In the genomic region with DNA sequence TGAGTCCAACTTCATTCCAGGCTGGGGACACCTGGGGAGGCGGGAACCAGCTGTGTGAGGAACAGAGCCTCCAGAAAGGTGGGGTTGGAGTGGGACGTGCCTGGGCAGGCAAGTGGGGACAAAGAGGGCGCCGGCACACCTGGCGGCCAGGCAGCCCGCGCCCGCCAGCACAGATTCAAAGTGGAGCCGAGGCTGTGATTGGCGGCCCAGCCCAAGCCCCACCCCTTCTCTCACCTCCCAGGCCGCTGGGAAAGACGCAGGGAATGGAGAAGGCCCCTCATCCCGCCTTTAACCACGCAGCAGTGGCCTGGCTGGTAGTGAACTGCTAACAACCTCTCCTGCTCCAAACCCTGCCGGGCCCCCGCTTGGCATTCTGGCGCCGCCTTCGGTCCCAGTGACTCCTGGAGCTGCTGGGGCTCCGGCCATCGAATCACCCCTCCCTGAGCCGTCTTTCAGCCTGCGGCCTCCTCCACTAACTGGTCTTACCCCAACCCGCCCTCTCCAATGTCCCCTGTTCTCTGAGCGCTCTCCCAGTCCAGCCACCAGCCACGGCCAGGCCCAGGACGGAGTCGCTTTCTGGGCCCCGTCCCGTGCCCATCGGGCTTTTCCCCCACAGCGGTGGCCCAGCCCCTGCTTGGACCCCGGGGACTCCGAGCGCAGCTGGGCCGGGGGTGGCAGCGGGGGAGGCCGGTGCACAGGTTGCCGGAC, we compare ENCODE assay signal across 8 cellular contexts. TPM values are rescaled to one million over a fixed set of nuclear protein-coding genes. Genes with fewer than 3 reads are reported as not detected.
DNase-seq lines count a peak whose midpoint lies in the region; ATAC-seq and TF ChIP-seq lines count a peak whose summit lies in the region.

No MANE protein-coding gene starts in this region.

- no peaks in the 10 kb centered on the region for H4K20me1 ChIP-seq in smooth muscle cell (ENCODE audit: low read depth)

- peaks cover 5% of the 10 kb centered on the region for H3K4me1 ChIP-seq in HEK293 (ENCODE audit: control insufficient read depth, insufficient read depth, low read length)
- no peaks in the 10 kb centered on the region for H3K4me1 ChIP-seq in right cardiac atrium (ENCODE audit: control insufficient read depth, insufficient read depth, low read length)
- H3K4me1 ChIP-seq in smooth muscle cell (ENCODE audit: low read depth) = peaks cover 12% of the 10 kb centered on the region

- H3K27me3 ChIP-seq in right cardiac atrium (ENCODE audit: control insufficient read depth, insufficient read depth) (no peaks in the 10 kb centered on the region), smooth muscle cell (ENCODE audit: low read depth) (no peaks in the 10 kb centered on the region)

- H3K27ac ChIP-seq in HEK293 (ENCODE audit: extremely low read depth, low read depth, low read length) = peak overlapping the region; percentile 26; the same call in 1 of the 2 replicates
- peak overlapping the region; percentile 89 for H3K27ac ChIP-seq in right cardiac atrium (ENCODE audit: low read length)
- H3K27ac ChIP-seq in smooth muscle cell (ENCODE audit: low read depth) = peak overlapping the region; percentile 68

- H3K4me2 ChIP-seq in smooth muscle cell = peak overlapping the region; percentile 94

- H3K4me3 ChIP-seq in AG04449 (ENCODE audit: low read depth, low read length) (peak overlapping the region; percentile 55), HEK293 (ENCODE audit: low read depth, low read length) (peak overlapping the region; percentile 37), right cardiac atrium (ENCODE audit: low read length) (peak overlapping the region; percentile 55), smooth muscle cell (peak overlapping the region; percentile 65)

- H3K9ac ChIP-seq in smooth muscle cell (ENCODE audit: low read depth) = no peak overlapping the region

- DNase-seq in AG04449 (ENCODE audit: low read depth, low spot score) (no peak), SW480 (ENCODE audit: low spot score) (peak; percentile 90), right cardiac atrium (no peak), smooth muscle cell (lab: John Stamatoyannopoulos, UW; ENCODE audit: unreplicated experiment) (no peak), activated gamma-delta T cell (lab: John Stamatoyannopoulos, UW) (no peak), putamen (ENCODE audit: low spot score) (no peak)

- CTCF ChIA-PET in AG04449 (lab: Yijun Ruan, JAX) = interaction anchor here (0.7 to 27.5 kb wide), 12 partner anchors 8 to 73 kb away, joined by 3 to 743 read pairs (median 4); no protein-coding TSS in a partner anchor
- CTCF ChIA-PET in HEK293 (lab: Yijun Ruan, JAX) = interaction anchor here (0.6 to 11.4 kb wide), 4 partner anchors 20 to 69 kb away, joined by 3 to 85 read pairs (median 10); no protein-coding TSS in a partner anchor

- ATAC-seq in right cardiac atrium (no peak), GM21528 (IDR thresholded peaks at IDR 0.05; ENCODE audit: low FRiP score, unreplicated experiment) (no peak)

- peaks cover 10% of the 10 kb centered on the region for H3F3A ChIP-seq in smooth muscle cell (ENCODE audit: low read depth)

- H3K36me3 ChIP-seq in HEK293 (ENCODE audit: control insufficient read depth in 2 of 2, insufficient read depth in 1 of 2, low read length in 2 of 2) (no peaks in the 10 kb centered on the region), smooth muscle cell (ENCODE audit: low read depth) (no peaks in the 10 kb centered on the region)

- intact Hi-C loops in right cardiac atrium (cut with DNase I) = loop anchor here in 1 of 4 donors (2.0 kb wide), 1 partner anchor 32 kb away; no protein-coding TSS in a partner anchor

- H3K79me2 ChIP-seq in smooth muscle cell (ENCODE audit: low read depth) = no peaks in the 10 kb centered on the region

- TF ChIP-seq CTCF in AG04449 (IDR thresholded peaks at IDR 0.05; ENCODE audit: insufficient read depth, low read length, missing control alignments) = no peak
- TF ChIP-seq CTCF in HEK293 (tag by site-specific recombination; IDR thresholded peaks at IDR 0.05) = no peak
- no peak for TF ChIP-seq CTCF in smooth muscle cell (IDR thresholded peaks at IDR 0.05; ENCODE audit: borderline replicate concordance, insufficient read depth, poor library complexity, severe bottlenecking)

- H3K9me3 ChIP-seq in HEK293 (ENCODE audit: control insufficient read depth, insufficient read depth, low read depth, low read length) (no peaks in the 10 kb centered on the region), right cardiac atrium (ENCODE audit: control insufficient read depth, low read length) (no peaks in the 10 kb centered on the region), smooth muscle cell (replicated peaks; ENCODE audit: low read depth) (no peaks in the 10 kb centered on the region)

- WGBS in right cardiac atrium = 45% methylated on average over 39 of the region's 39 CpGs
- 10% methylated on average over 32 of the region's 39 CpGs for WGBS in smooth muscle cell (ENCODE audit: low lambda C conversion rate)

- peak overlapping the region; percentile 94 for H2AFZ ChIP-seq in smooth muscle cell (ENCODE audit: low read depth)

- POLR2A ChIA-PET in AG04449 (lab: Yijun Ruan, JAX) = interaction anchor here (0.6 to 1.5 kb wide), 6 partner anchors 14 to 34 kb away, joined by 3 to 5 read pairs (median 3); no protein-coding TSS in a partner anchor
- POLR2A ChIA-PET in HEK293 (lab: Yijun Ruan, JAX) = interaction anchor here (1.4 to 5.5 kb wide), 2 partner anchors 28 to 34 kb away, joined by 4 to 41 read pairs; a partner anchor contains a TSS

TF ChIP-seq in HEK293, 187 proteins besides CTCF, POLR2A, EP300 and RAD21 (continues in another document):
- TF ChIP-seq, protein P1, sequence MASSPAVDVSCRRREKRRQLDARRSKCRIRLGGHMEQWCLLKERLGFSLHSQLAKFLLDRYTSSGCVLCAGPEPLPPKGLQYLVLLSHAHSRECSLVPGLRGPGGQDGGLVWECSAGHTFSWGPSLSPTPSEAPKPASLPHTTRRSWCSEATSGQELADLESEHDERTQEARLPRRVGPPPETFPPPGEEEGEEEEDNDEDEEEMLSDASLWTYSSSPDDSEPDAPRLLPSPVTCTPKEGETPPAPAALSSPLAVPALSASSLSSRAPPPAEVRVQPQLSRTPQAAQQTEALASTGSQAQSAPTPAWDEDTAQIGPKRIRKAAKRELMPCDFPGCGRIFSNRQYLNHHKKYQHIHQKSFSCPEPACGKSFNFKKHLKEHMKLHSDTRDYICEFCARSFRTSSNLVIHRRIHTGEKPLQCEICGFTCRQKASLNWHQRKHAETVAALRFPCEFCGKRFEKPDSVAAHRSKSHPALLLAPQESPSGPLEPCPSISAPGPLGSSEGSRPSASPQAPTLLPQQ (tag by site-specific recombination; IDR thresholded peaks at IDR 0.05) = 0 out of 2 replicates have a peak, but pooled peaks have one; percentile 18
- TF ChIP-seq SCRT2 (tag by site-specific recombination; IDR thresholded peaks at IDR 0.05) (peak; percentile 70), ZFP69B (tag by site-specific recombination; IDR thresholded peaks at IDR 0.05) (0 out of 2 replicates have a peak, but pooled peaks have one; percentile 28), ZNF600 (tag by site-specific recombination; IDR thresholded peaks at IDR 0.05) (peak; percentile 11; the same call in 1 of the 2 replicates), ZFHX2 (tag by site-specific recombination; conservative IDR thresholded peaks at IDR 0.05) (peak; percentile 61), ZNF311 (tag by site-specific recombination; IDR thresholded peaks at IDR 0.05; ENCODE audit: borderline replicate concordance) (no peak), ZNF248 (tag by site-specific recombination; IDR thresholded peaks at IDR 0.05) (no peak), GLIS1 (tag by site-specific recombination; IDR thresholded peaks at IDR 0.05) (0 out of 2 replicates have a peak, but pooled peaks have one; percentile 16), GLIS2 (tag by site-specific recombination; IDR thresholded peaks at IDR 0.05) (0 out of 2 replicates have a peak, but pooled peaks have one; percentile 28), ZNF558 (tag by site-specific recombination; IDR thresholded peaks at IDR 0.05) (no peak)
- TF ChIP-seq, protein P2, sequence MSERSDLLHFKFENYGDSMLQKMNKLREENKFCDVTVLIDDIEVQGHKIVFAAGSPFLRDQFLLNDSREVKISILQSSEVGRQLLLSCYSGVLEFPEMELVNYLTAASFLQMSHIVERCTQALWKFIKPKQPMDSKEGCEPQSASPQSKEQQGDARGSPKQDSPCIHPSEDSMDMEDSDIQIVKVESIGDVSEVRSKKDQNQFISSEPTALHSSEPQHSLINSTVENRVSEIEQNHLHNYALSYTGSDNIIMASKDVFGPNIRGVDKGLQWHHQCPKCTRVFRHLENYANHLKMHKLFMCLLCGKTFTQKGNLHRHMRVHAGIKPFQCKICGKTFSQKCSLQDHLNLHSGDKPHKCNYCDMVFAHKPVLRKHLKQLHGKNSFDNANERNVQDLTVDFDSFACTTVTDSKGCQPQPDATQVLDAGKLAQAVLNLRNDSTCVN (tag by site-specific recombination; optimal IDR thresholded peaks at IDR 0.05) = peak; percentile 40
- TF ChIP-seq, protein P3, sequence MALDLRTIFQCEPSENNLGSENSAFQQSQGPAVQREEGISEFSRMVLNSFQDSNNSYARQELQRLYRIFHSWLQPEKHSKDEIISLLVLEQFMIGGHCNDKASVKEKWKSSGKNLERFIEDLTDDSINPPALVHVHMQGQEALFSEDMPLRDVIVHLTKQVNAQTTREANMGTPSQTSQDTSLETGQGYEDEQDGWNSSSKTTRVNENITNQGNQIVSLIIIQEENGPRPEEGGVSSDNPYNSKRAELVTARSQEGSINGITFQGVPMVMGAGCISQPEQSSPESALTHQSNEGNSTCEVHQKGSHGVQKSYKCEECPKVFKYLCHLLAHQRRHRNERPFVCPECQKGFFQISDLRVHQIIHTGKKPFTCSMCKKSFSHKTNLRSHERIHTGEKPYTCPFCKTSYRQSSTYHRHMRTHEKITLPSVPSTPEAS (tag by site-specific recombination; IDR thresholded peaks at IDR 0.05) = no peak

RNA-seq across cellular contexts. Expression of a gene that starts 27.9 kb away (rescaled TPM):
- total RNA-seq in right cardiac atrium (100 to 1,000 TPM; 231 to 324 (median 314) TPM), smooth muscle cell (576 and 655 TPM in 2 replicates)
- polyA plus RNA-seq in right cardiac atrium (480 TPM), smooth muscle cell (615 and 653 TPM in 2 replicates)

Comparison
In these comparisons a context has a peak if more than half of its experiments do, and no peak if none do; other contexts are left out.
1. H3K27ac ChIP-seq: peak in every context shown above with its lines; median percentile 89 in right cardiac atrium; 68 in smooth muscle cell; 26 in HEK293.